In the genomic region with DNA sequence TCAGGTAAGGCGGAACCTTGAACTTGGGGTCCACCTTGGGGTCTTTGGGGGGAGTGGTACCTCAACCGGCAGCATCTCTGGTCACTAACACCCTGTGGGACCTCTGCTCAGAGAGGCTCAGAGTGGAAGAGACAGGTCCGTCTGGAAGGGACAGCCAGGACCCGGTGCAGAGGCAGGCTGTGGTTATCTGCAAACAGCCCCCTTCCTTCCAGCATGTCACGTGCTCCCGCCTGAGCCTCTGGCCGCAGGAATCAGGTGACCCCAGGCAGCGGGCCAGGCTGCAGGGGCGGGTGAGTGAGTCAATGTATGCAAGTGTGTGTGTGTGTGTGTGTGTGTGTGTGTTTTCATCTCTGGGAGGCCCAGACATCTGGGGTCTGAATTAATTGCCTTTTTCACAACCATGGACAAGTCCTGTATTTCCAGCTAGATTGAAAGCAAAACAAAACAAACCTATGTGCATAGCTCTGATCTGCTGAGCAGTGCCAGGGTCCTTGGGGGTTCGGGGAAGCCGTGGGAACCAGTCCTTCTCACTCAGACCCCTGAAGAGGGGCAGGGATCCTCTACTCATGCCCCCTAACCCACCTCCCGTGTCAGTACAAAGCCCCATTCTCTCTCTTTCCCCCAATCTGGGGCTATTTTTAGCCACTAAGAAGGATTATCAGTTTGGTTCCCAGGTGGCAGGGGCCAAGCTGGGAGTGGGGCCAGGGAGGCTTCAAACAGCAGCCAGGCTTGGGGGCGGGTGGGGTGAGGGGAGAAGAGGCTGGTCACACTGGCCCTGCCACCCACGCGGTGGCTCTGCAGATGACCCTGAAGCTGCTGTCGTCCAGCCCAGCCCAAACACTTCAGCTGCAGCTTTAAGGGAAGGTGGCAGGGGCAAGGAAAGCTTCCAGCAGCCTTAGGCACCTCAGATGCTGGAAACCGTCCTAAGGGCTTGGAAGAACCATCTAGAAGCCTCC, we compare ENCODE assay signal across 1 cellular context.
A peak's percentile ranks its signal among the peaks of the same experiment; 100 is the strongest.
TF ChIP-seq lines count a peak whose summit lies in the region.

No MANE protein-coding gene starts in this region.

TF ChIP-seq in GM12878, 131 proteins besides CTCF, POLR2A, EP300 and RAD21 (continued from another document):
- TF ChIP-seq SMAD1 (IDR thresholded peaks at IDR 0.05; ENCODE audit: low read depth, partially characterized antibody) = no peak
- TF ChIP-seq, protein P1, sequence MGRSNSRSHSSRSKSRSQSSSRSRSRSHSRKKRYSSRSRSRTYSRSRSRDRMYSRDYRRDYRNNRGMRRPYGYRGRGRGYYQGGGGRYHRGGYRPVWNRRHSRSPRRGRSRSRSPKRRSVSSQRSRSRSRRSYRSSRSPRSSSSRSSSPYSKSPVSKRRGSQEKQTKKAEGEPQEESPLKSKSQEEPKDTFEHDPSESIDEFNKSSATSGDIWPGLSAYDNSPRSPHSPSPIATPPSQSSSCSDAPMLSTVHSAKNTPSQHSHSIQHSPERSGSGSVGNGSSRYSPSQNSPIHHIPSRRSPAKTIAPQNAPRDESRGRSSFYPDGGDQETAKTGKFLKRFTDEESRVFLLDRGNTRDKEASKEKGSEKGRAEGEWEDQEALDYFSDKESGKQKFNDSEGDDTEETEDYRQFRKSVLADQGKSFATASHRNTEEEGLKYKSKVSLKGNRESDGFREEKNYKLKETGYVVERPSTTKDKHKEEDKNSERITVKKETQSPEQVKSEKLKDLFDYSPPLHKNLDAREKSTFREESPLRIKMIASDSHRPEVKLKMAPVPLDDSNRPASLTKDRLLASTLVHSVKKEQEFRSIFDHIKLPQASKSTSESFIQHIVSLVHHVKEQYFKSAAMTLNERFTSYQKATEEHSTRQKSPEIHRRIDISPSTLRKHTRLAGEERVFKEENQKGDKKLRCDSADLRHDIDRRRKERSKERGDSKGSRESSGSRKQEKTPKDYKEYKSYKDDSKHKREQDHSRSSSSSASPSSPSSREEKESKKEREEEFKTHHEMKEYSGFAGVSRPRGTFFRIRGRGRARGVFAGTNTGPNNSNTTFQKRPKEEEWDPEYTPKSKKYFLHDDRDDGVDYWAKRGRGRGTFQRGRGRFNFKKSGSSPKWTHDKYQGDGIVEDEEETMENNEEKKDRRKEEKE (IDR thresholded peaks at IDR 0.05) = no peak
- no peak for TF ChIP-seq SMC3 (IDR thresholded peaks at IDR 0.05; ENCODE audit: borderline replicate concordance, low read length)
- TF ChIP-seq, protein P2, sequence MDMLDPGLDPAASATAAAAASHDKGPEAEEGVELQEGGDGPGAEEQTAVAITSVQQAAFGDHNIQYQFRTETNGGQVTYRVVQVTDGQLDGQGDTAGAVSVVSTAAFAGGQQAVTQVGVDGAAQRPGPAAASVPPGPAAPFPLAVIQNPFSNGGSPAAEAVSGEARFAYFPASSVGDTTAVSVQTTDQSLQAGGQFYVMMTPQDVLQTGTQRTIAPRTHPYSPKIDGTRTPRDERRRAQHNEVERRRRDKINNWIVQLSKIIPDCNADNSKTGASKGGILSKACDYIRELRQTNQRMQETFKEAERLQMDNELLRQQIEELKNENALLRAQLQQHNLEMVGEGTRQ (IDR thresholded peaks at IDR 0.05; ENCODE audit: borderline replicate concordance, low read depth, low read length) = peak; percentile 86
- TF ChIP-seq, protein P3, sequence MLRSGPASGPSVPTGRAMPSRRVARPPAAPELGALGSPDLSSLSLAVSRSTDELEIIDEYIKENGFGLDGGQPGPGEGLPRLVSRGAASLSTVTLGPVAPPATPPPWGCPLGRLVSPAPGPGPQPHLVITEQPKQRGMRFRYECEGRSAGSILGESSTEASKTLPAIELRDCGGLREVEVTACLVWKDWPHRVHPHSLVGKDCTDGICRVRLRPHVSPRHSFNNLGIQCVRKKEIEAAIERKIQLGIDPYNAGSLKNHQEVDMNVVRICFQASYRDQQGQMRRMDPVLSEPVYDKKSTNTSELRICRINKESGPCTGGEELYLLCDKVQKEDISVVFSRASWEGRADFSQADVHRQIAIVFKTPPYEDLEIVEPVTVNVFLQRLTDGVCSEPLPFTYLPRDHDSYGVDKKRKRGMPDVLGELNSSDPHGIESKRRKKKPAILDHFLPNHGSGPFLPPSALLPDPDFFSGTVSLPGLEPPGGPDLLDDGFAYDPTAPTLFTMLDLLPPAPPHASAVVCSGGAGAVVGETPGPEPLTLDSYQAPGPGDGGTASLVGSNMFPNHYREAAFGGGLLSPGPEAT (IDR thresholded peaks at IDR 0.05; ENCODE audit: low read depth) = 0 out of 2 replicates have a peak, but pooled peaks have one; percentile 63
- TF ChIP-seq, protein P4, sequence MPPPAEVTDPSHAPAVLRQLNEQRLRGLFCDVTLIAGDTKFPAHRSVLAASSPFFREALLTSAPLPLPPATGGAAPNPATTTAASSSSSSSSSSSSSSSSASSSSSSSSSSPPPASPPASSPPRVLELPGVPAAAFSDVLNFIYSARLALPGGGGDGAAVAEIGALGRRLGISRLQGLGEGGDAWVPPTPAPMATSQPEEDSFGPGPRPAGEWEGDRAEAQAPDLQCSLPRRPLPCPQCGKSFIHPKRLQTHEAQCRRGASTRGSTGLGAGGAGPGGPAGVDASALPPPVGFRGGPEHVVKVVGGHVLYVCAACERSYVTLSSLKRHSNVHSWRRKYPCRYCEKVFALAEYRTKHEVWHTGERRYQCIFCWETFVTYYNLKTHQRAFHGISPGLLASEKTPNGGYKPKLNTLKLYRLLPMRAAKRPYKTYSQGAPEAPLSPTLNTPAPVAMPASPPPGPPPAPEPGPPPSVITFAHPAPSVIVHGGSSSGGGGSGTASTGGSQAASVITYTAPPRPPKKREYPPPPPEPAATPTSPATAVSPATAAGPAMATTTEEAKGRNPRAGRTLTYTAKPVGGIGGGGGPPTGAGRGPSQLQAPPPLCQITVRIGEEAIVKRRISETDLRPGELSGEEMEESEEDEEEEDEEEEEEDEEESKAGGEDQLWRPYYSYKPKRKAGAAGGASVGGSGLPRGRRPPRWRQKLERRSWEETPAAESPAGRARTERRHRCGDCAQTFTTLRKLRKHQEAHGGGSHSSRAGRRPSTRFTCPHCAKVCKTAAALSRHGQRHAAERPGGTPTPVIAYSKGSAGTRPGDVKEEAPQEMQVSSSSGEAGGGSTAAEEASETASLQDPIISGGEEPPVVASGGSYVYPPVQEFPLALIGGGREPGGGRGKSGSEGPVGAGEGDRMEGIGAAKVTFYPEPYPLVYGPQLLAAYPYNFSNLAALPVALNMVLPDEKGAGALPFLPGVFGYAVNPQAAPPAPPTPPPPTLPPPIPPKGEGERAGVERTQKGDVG (CRISPR knock-in tag; IDR thresholded peaks at IDR 0.05) = no peak
- TF ChIP-seq CBX5 (IDR thresholded peaks at IDR 0.05; ENCODE audit: low read depth) = 0 out of 2 replicates have a peak, but pooled peaks have one; percentile 5
- TF ChIP-seq EZH2 (IDR thresholded peaks at IDR 0.05; ENCODE audit: borderline replicate concordance, control insufficient read depth, low read depth, low read length) = no peak
- TF ChIP-seq NR2F1 (conservative IDR thresholded peaks at IDR 0.05) = peak; percentile 59
- TF ChIP-seq, protein P5, sequence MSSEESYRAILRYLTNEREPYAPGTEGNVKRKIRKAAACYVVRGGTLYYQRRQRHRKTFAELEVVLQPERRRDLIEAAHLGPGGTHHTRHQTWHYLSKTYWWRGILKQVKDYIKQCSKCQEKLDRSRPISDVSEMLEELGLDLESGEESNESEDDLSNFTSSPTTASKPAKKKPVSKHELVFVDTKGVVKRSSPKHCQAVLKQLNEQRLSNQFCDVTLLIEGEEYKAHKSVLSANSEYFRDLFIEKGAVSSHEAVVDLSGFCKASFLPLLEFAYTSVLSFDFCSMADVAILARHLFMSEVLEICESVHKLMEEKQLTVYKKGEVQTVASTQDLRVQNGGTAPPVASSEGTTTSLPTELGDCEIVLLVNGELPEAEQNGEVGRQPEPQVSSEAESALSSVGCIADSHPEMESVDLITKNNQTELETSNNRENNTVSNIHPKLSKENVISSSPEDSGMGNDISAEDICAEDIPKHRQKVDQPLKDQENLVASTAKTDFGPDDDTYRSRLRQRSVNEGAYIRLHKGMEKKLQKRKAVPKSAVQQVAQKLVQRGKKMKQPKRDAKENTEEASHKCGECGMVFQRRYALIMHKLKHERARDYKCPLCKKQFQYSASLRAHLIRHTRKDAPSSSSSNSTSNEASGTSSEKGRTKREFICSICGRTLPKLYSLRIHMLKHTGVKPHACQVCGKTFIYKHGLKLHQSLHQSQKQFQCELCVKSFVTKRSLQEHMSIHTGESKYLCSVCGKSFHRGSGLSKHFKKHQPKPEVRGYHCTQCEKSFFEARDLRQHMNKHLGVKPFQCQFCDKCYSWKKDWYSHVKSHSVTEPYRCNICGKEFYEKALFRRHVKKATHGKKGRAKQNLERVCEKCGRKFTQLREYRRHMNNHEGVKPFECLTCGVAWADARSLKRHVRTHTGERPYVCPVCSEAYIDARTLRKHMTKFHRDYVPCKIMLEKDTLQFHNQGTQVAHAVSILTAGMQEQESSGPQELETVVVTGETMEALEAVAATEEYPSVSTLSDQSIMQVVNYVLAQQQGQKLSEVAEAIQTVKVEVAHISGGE (CRISPR knock-in tag; IDR thresholded peaks at IDR 0.05) = no peak; the same call in 1 of the 2 replicates
- TF ChIP-seq, protein P6, sequence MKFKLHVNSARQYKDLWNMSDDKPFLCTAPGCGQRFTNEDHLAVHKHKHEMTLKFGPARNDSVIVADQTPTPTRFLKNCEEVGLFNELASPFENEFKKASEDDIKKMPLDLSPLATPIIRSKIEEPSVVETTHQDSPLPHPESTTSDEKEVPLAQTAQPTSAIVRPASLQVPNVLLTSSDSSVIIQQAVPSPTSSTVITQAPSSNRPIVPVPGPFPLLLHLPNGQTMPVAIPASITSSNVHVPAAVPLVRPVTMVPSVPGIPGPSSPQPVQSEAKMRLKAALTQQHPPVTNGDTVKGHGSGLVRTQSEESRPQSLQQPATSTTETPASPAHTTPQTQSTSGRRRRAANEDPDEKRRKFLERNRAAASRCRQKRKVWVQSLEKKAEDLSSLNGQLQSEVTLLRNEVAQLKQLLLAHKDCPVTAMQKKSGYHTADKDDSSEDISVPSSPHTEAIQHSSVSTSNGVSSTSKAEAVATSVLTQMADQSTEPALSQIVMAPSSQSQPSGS (IDR thresholded peaks at IDR 0.05; ENCODE audit: low read length) = no peak
